Comparison of ENCODE assay signal across 8 cellular contexts in the genomic region with DNA sequence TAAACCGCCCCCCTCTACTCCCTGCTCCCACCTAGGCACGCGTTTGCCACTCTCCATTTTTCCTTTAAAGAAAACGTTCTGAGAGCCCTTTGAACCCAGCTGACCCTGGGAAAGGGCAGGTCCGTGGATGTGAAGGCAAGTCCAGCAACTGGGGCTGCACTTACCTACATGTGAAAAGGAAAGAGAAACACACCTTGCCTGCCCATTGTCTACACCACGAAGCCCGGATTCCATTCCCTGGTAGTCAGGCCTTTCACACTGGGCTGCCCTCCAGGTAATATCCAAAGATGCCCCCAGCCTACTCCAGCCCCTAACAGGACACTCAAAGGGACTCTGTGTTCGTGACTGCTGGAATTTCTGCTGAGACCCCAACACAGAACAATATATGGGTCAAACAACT.
A peak's percentile ranks its signal among the peaks of the same experiment; 100 is the strongest.
DNase-seq lines count a peak whose midpoint lies in the region; ATAC-seq and FAIRE-seq lines count a peak whose summit lies in the region.
"Had no signal": no experiment of that assay in that cellular context is flagged by ENCODE, and none has a peak within 500 bp of the region (broad histone marks: within the 10 kb centered on the region; RNA-seq: fewer than 3 reads in every experiment).

No MANE protein-coding gene starts in this region.

- 31 to 61% (median 56%) methylated on average over 8 of the region's 8 CpGs for WGBS in small intestine, 3 donors

- peak overlapping the region; percentile 81 for H3K4me3 Mint-ChIP-seq in activated CD4-positive, alpha-beta memory T cell treated with anti-CD3 and anti-CD28 coated beads, Interleukin-2, amount 10 ng/mL, durations not matched to agents 7 days and 5 days

- no peaks in the 10 kb centered on the region for H3K9me3 Mint-ChIP-seq in activated CD4-positive, alpha-beta memory T cell treated with anti-CD3 and anti-CD28 coated beads, Interleukin-2, amount 10 ng/mL, durations not matched to agents 7 days and 5 days

- H3K4me1 ChIP-seq in iPS-18a (ENCODE audit: control insufficient read depth, low read depth, low read length) (peaks cover 12% of the 10 kb centered on the region), small intestine (ENCODE audit: control insufficient read depth in 2 of 2, insufficient read depth in 1 of 2, low read depth in 1 of 2, low read length in 1 of 2) (peaks cover 0 to 3% of the 10 kb centered on the region in 2 donors)

- H3K27ac ChIP-seq in iPS-18a (ENCODE audit: low read length), result no peak overlapping the region
- peak overlapping the region in 15 of 21 experiments; percentile 54 to 91 (median 83) for H3K27ac ChIP-seq in skin epidermis
- no peak overlapping the region for H3K27ac ChIP-seq in small intestine (ENCODE audit: low read depth in 1 of 2, low read length in 1 of 2)

- no peak for FAIRE-seq in small intestine (lab: Jason Lieb, UNC)

- peak; percentile 66 for DNase-seq in HPDE6-E6E7 (ENCODE audit: extremely low spot score)
- DNase-seq in activated CD4-positive, alpha-beta memory T cell treated with anti-CD3 and anti-CD28 coated beads, Interleukin-2, amount 10 ng/mL, durations not matched to agents 7 days and 5 days, result no peak
- no peak for DNase-seq in small intestine
- DNase-seq: NCI-H345 had no signal

- no peak for ATAC-seq in HG03196 (IDR thresholded peaks at IDR 0.05; ENCODE audit: unreplicated experiment)
- ATAC-seq in GM18907 (IDR thresholded peaks at IDR 0.05; ENCODE audit: unreplicated experiment), result no peak

- no peak overlapping the region for H3K9ac ChIP-seq in iPS-18a (ENCODE audit: low read length)

- CTCF ChIA-PET in activated CD4-positive, alpha-beta memory T cell treated with anti-CD3 and anti-CD28 coated beads, Interleukin-2, amount 10 ng/mL, durations not matched to agents 7 days and 5 days (lab: Charles Lee), result interaction anchor here (0.6 to 2.8 kb wide), 8 partner anchors 60 to 1398 kb away, joined by 3 to 22 read pairs (median 3); no protein-coding TSS in a partner anchor

- H3K27me3 Mint-ChIP-seq in activated CD4-positive, alpha-beta memory T cell treated with anti-CD3 and anti-CD28 coated beads, Interleukin-2, amount 10 ng/mL, durations not matched to agents 7 days and 5 days, result no peaks in the 10 kb centered on the region

- H3K27me3 ChIP-seq in iPS-18a (ENCODE audit: control insufficient read depth, insufficient read depth, low read length), result peaks cover 26% of the 10 kb centered on the region
- H3K27me3 ChIP-seq in small intestine (ENCODE audit: control insufficient read depth in 2 of 2, insufficient read depth in 2 of 2, low read length in 2 of 2), result no peaks in the 10 kb centered on the region

- peak overlapping the region; percentile 64 for H3K27ac Mint-ChIP-seq in activated CD4-positive, alpha-beta memory T cell treated with anti-CD3 and anti-CD28 coated beads, Interleukin-2, amount 10 ng/mL, durations not matched to agents 7 days and 5 days

- H3K36me3 Mint-ChIP-seq in activated CD4-positive, alpha-beta memory T cell treated with anti-CD3 and anti-CD28 coated beads, Interleukin-2, amount 10 ng/mL, durations not matched to agents 7 days and 5 days (ENCODE audit: low read depth), result no peaks in the 10 kb centered on the region

- peaks cover 16% of the 10 kb centered on the region for H3K4me1 Mint-ChIP-seq in activated CD4-positive, alpha-beta memory T cell treated with anti-CD3 and anti-CD28 coated beads, Interleukin-2, amount 10 ng/mL, durations not matched to agents 7 days and 5 days

- H3K9me3 ChIP-seq in iPS-18a (ENCODE audit: control insufficient read depth, low read depth, low read length) (no peaks in the 10 kb centered on the region), small intestine (ENCODE audit: control insufficient read depth, low read depth) (no peaks in the 10 kb centered on the region)

- H3K4me3 ChIP-seq in iPS-18a (ENCODE audit: low read length) (peak overlapping the region; percentile 63), skin epidermis (peak overlapping the region in 5 of 7 experiments; percentile 38 to 63 (median 49)), small intestine (ENCODE audit: low read depth in 1 of 2, low read length in 2 of 2) (peak overlapping the region in 1 of 2 donors; percentile 80)

- POLR2A ChIA-PET in activated CD4-positive, alpha-beta memory T cell treated with anti-CD3 and anti-CD28 coated beads, Interleukin-2, amount 10 ng/mL, durations not matched to agents 7 days and 5 days (lab: Charles Lee), result interaction anchor here (1.0 to 1.4 kb wide), 3 partner anchors 240 to 499 kb away, joined by 3 to 7 read pairs (median 3); no protein-coding TSS in a partner anchor

- H3K36me3 ChIP-seq in iPS-18a (ENCODE audit: control insufficient read depth, low read depth, low read length) (no peaks in the 10 kb centered on the region), small intestine (ENCODE audit: control insufficient read depth in 2 of 2, insufficient read depth in 2 of 2, low read length in 2 of 2) (no peaks in the 10 kb centered on the region)

Comparison
In these comparisons a context has a peak if more than half of its experiments do, and no peak if none do; other contexts are left out.
1. H3K27ac ChIP-seq: peak in skin epidermis (15 of 21); none in iPS-18a (single experiment) and small intestine (0 of 2).